ENCODE assay signal across 21 cellular contexts in genomic region chr17:79249945-79250521, GRCh38.
"Had no signal": no experiment of that assay in that cellular context is flagged by ENCODE, and none has a peak within 500 bp of the region (broad histone marks: within the 10 kb centered on the region; RNA-seq: fewer than 3 reads in every experiment).

No MANE protein-coding gene starts in this region.

- H3K4me2 ChIP-seq: KMS-11 had no signal

- H3K4me3 ChIP-seq: K562, SJSA1, SK-N-MC had no signal

- H3K9ac ChIP-seq: KMS-11 had no signal

- H3K27ac ChIP-seq: KMS-11, SJSA1, SK-N-MC had no signal

- DNase-seq: Kasumi-1, MM.1S, NCI-H1092 treated with DMSO at 0.1 percent for 48 hours, NCI-H1436, NCI-H187, NCI-H2029, NCI-H2081 treated with DMSO at 0.1 percent for 48 hours, NCI-H2171, NCI-H226, NCI-H446, NCI-H510A, NCI-H524 treated with DMSO at 0.1 percent for 48 hours, NCI-H69, NCI-H774, Right ventricle myocardium superior, RPMI8226, SIG-M5 had no signal

- H3K4me1 ChIP-seq: SJSA1 had no signal

- H3K36me3 ChIP-seq: SJSA1 had no signal

- ATAC-seq: K562 had no signal

- H3K9me3 ChIP-seq: SJSA1 had no signal
